In the genomic region with DNA sequence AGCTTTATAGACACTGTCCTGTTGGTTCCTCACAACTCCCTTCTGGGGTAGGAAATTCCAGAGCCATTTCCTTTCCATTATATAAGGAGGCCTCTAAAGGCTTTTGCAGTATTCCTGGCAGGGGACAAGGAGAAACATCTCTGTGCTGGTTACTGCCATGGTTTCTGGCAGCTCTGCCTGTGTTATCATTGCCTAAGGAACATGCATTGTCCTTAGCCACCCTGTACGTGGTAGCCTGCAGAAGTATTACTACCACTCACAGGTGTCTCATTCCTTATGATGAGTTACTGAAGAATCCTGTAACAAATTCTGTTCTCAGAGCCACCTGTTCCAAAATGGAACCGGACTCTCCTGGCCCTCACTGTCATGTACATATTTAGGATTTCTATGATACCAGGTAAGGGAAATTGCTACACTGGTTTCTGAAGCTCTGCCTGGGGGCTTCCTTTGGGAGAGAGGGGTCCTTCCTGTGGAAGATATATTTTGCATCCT, we compare ENCODE assay signal across 16 cellular contexts. TPM values are rescaled to one million over a fixed set of nuclear protein-coding genes. Genes with fewer than 3 reads are reported as not detected.
A peak's percentile ranks its signal among the peaks of the same experiment; 100 is the strongest.
DNase-seq lines count a peak whose midpoint lies in the region; ATAC-seq and TF ChIP-seq lines count a peak whose summit lies in the region.
"Had no signal": no experiment of that assay in that cellular context is flagged by ENCODE, and none has a peak within 500 bp of the region (broad histone marks: within the 10 kb centered on the region; RNA-seq: fewer than 3 reads in every experiment).

No MANE protein-coding gene starts in this region.

- H3K4me1 ChIP-seq in heart left ventricle (peaks cover 9 to 88% (median 69%) of the 10 kb centered on the region in 12 donors), ascending aorta (peaks cover 17 to 74% of the 10 kb centered on the region in 2 donors), uterus (peaks cover 11 to 12% of the 10 kb centered on the region in 2 donors)
- H3K4me1 ChIP-seq: HAP-1 had no signal

- H3K4me3 ChIP-seq in heart left ventricle (no peak overlapping the region), ascending aorta (no peak overlapping the region), uterus (no peak overlapping the region)
- H3K4me3 ChIP-seq: HAP-1 had no signal

- 44 to 64% (median 61%) methylated on average over 2 of the region's 2 CpGs for WGBS in heart left ventricle, 4 donors

- H3K4me3 Mint-ChIP-seq in osteocyte (ENCODE audit: unreplicated experiment) = no peak overlapping the region
- H3K4me3 Mint-ChIP-seq in activated naive CD4-positive, alpha-beta T cell treated with anti-CD3 and anti-CD28 coated beads for 36 hours = no peak overlapping the region
- H3K4me3 Mint-ChIP-seq: CD14-positive monocyte had no signal

- H3K27ac ChIP-seq in heart left ventricle (peak overlapping the region in 10 of 12 donors; percentile 48 to 84 (median 75)), ascending aorta (peak overlapping the region; percentile 53 to 90), uterus (peak overlapping the region; percentile 73 to 87)

- DNase-seq in heart left ventricle (no peak), cardiac septum (ENCODE audit: low spot score) (no peak), ascending aorta (ENCODE audit: low spot score in 2 of 2) (no peak), osteocyte (ENCODE audit: extremely low spot score, unreplicated experiment) (no peak), uterus (no peak), OCI-M2 (lab: John Stamatoyannopoulos, UW; ENCODE audit: unreplicated experiment) (no peak)
- DNase-seq in activated naive CD4-positive, alpha-beta T cell treated with anti-CD3 and anti-CD28 coated beads for 36 hours = no peak
- DNase-seq: COR-L47, Kasumi-1, NCI-H1417 treated with DMSO at 0.1 percent for 48 hours, NCI-H2029 treated with DMSO at 0.1 percent for 48 hours, NCI-H510A, RPMI8226 had no signal

- no peaks in the 10 kb centered on the region for H3K27me3 ChIP-seq in heart left ventricle
- H3K27me3 ChIP-seq in ascending aorta = no peaks in the 10 kb centered on the region
- H3K27me3 ChIP-seq in uterus = no peaks in the 10 kb centered on the region

- intact Hi-C loops in heart left ventricle (cut with DNase I) = loop anchor here in 5 of 10 donors (5.0 to 10.0 kb wide), 3 partner anchors 44 to 99 kb away; partner anchors contain the start of gene ITGB5 (in 3 of the 5)
- intact Hi-C loops in cardiac septum (cut with DNase I) = loop anchor here (5.0 to 10.0 kb wide), 2 partner anchors 99 to 267 kb away; partner anchors contain the start of genes HEG1 and ITGB5
- intact Hi-C loops in ascending aorta (cut with DNase I) = loop anchor here (10.0 kb wide), 1 partner anchor 267 kb away; the partner anchor contains the start of gene HEG1
- intact Hi-C loops in uterus (cut with DNase I; ENCODE audit: low total_unique reads) = no loop called here
- intact Hi-C loops in activated naive CD4-positive, alpha-beta T cell treated with anti-CD3 and anti-CD28 coated beads for 36 hours (cut with micrococcal nuclease) = no loop called here

- no peaks in the 10 kb centered on the region for H3K9me3 Mint-ChIP-seq in osteocyte (ENCODE audit: unreplicated experiment)
- H3K9me3 Mint-ChIP-seq in activated naive CD4-positive, alpha-beta T cell treated with anti-CD3 and anti-CD28 coated beads for 36 hours = no peaks in the 10 kb centered on the region

- TF ChIP-seq CTCF in heart left ventricle (IDR thresholded peaks at IDR 0.05) = no peak
- no peak for TF ChIP-seq CTCF in ascending aorta (IDR thresholded peaks at IDR 0.05)
- TF ChIP-seq CTCF in osteocyte (IDR thresholded peaks at IDR 0.05) = no peak
- TF ChIP-seq CTCF in uterus (IDR thresholded peaks at IDR 0.05) = no peak

- peaks cover 74% of the 10 kb centered on the region for H3K4me1 Mint-ChIP-seq in osteocyte (ENCODE audit: unreplicated experiment)
- no peaks in the 10 kb centered on the region for H3K4me1 Mint-ChIP-seq in activated naive CD4-positive, alpha-beta T cell treated with anti-CD3 and anti-CD28 coated beads for 36 hours (ENCODE audit: low read depth)

- peaks cover 13% of the 10 kb centered on the region for H3K36me3 Mint-ChIP-seq in osteocyte (ENCODE audit: unreplicated experiment)
- no peaks in the 10 kb centered on the region for H3K36me3 Mint-ChIP-seq in activated naive CD4-positive, alpha-beta T cell treated with anti-CD3 and anti-CD28 coated beads for 36 hours (ENCODE audit: low read depth)
- H3K36me3 Mint-ChIP-seq: CD14-positive monocyte had no signal

- ATAC-seq in heart left ventricle = no peak
- ATAC-seq in HG03460 (IDR thresholded peaks at IDR 0.05; ENCODE audit: unreplicated experiment) = no peak

- H3K36me3 ChIP-seq in heart left ventricle (peaks cover 0 to 13% (median 0%) of the 10 kb centered on the region in 9 donors), ascending aorta (no peaks in the 10 kb centered on the region), uterus (no peaks in the 10 kb centered on the region)
- H3K36me3 ChIP-seq: HAP-1 had no signal

- no peaks in the 10 kb centered on the region for H3K27me3 Mint-ChIP-seq in osteocyte (ENCODE audit: unreplicated experiment)
- H3K27me3 Mint-ChIP-seq in activated naive CD4-positive, alpha-beta T cell treated with anti-CD3 and anti-CD28 coated beads for 36 hours (ENCODE audit: low read depth) = no peaks in the 10 kb centered on the region

- H3K9me3 ChIP-seq in heart left ventricle = no peaks in the 10 kb centered on the region
- no peaks in the 10 kb centered on the region for H3K9me3 ChIP-seq in ascending aorta
- H3K9me3 ChIP-seq in uterus = no peaks in the 10 kb centered on the region
- H3K9me3 ChIP-seq: HAP-1 had no signal

- peak overlapping the region; percentile 60 for H3K27ac Mint-ChIP-seq in osteocyte (ENCODE audit: unreplicated experiment)
- H3K27ac Mint-ChIP-seq in activated naive CD4-positive, alpha-beta T cell treated with anti-CD3 and anti-CD28 coated beads for 36 hours = no peak overlapping the region
- H3K27ac Mint-ChIP-seq: CD14-positive monocyte had no signal

- CTCF ChIA-PET in activated naive CD4-positive, alpha-beta T cell treated with anti-CD3 and anti-CD28 coated beads for 36 hours (lab: Charles Lee) = interaction anchor here (2.9 kb wide), 1 partner anchor 113 kb away, joined by 18 read pairs; no protein-coding TSS in a partner anchor

- TF ChIP-seq POLR2A in heart left ventricle (IDR thresholded peaks at IDR 0.05) = no peak
- TF ChIP-seq POLR2A in uterus (IDR thresholded peaks at IDR 0.05) = no peak

RNA-seq across cellular contexts. Expression of gene UMPS, which starts 58.0 kb away (rescaled TPM):
- total RNA-seq in heart left ventricle = 10 to 100 TPM in 2 of 9 donors, 1 to 10 TPM in 7; 4.7 to 15.9 (median 7.1) TPM
- polyA plus RNA-seq in heart left ventricle = 1 to 10 TPM; 2.3 to 7.8 TPM
- total RNA-seq in cardiac septum = 13.5 TPM
- 4.5 TPM for total RNA-seq in ascending aorta
- total RNA-seq in osteocyte = 23.5 and 32.1 TPM in 2 replicates
- total RNA-seq in uterus = 10 to 100 TPM in 3 of 4 donors, 1 to 10 TPM in 1; 5.4 to 54.8 (median 19.9) TPM
- total RNA-seq in activated naive CD4-positive, alpha-beta T cell treated with anti-CD3 and anti-CD28 coated beads for 36 hours = 10 to 100 TPM; 29.6 to 34.1 TPM

Comparison
In these comparisons a context has a peak if more than half of its experiments do, and no peak if none do; other contexts are left out.
1. intact Hi-C loops: an anchor here in cardiac septum (5.0 to 10.0 kb wide) and ascending aorta (10.0 kb wide); none called in uterus and activated naive CD4-positive, alpha-beta T cell treated with anti-CD3 and anti-CD28 coated beads for 36 hours.